ENCODE assay signal across 11 cellular contexts in the genomic region with DNA sequence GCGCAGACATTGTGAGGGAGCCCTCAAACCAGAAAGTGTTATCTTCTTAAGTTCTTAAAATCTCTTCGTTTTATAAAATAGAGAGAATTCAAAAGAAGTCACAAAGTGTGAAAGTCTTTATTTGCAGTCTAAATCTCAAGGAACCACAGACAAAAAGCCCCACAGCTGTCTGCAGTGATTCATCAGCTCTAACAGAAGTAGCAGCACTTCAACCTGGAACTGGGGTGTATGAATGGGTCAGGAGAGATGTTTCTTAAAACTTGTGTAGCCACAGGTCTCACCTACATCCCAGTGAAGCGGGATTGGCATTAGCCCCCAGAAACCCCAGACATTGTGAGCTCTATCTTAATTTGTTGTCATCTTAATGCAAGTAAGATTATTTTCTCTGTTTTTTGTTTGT.
"Had no signal": no experiment of that assay in that cellular context is flagged by ENCODE, and none has a peak within 500 bp of the region (broad histone marks: within the 10 kb centered on the region; RNA-seq: fewer than 3 reads in every experiment).

No MANE protein-coding gene starts in this region.

- H3K27ac Mint-ChIP-seq: naive B cell; stimulated activated naive B cell treated with anti-CD40 and anti-IgM and Interleukin-4, amounts not matched to agents 10 μg/mL and 1 μg/mL and 100 μg/mL, for 72 hours had no signal

- DNase-seq: activated CD4-positive, alpha-beta T cell treated with anti-CD3 and anti-CD28 coated beads, Interleukin-2, amount 50 U/mL, for 1 hour; activated CD8-positive, alpha-beta memory T cell treated with anti-CD3 and anti-CD28 coated beads, Interleukin-2, amount 50 U/mL, for 4 hours; activated naive CD4-positive, alpha-beta T cell treated with Interleukin-2 at 50 U/mL for 16 hours; islet precursor cell; naive B cell; pancreas; retina; stimulated activated naive B cell treated with anti-CD40 and anti-IgM and Interleukin-4, amounts not matched to agents 10 μg/mL and 1 μg/mL and 100 μg/mL, for 72 hours; substantia nigra; transverse colon had no signal

- ATAC-seq: left lobe of liver; pancreas; stimulated activated naive B cell treated with anti-CD40 and anti-IgM and Interleukin-4, amounts not matched to agents 10 μg/mL and 1 μg/mL and 100 μg/mL, for 72 hours had no signal

- H3K4me3 Mint-ChIP-seq: naive B cell; stimulated activated naive B cell treated with anti-CD40 and anti-IgM and Interleukin-4, amounts not matched to agents 10 μg/mL and 1 μg/mL and 100 μg/mL, for 72 hours had no signal

- H3K27me3 Mint-ChIP-seq: naive B cell had no signal

- H3K4me1 Mint-ChIP-seq: naive B cell; stimulated activated naive B cell treated with anti-CD40 and anti-IgM and Interleukin-4, amounts not matched to agents 10 μg/mL and 1 μg/mL and 100 μg/mL, for 72 hours had no signal
